6 cellular contexts compared by ENCODE assay signal in genomic region chr11:111878385-111878765, GRCh38. TPM values are rescaled to one million over a fixed set of nuclear protein-coding genes. Genes with fewer than 3 reads are reported as not detected.
DNase-seq lines count a peak whose midpoint lies in the region; ATAC-seq and TF ChIP-seq lines count a peak whose summit lies in the region.

No MANE protein-coding gene starts in this region.

- peaks cover 0 to 6% (median 0%) of the 10 kb centered on the region in 11 donors for H3K9me3 Mint-ChIP-seq in naive thymus-derived CD4-positive, alpha-beta T cell

- DNase-seq in GM06990 (ENCODE audit: extremely low read depth, insufficient read length) = no peak
- no peak for DNase-seq in astrocyte of the cerebellum (ENCODE audit: low read depth)
- no peak for DNase-seq in naive thymus-derived CD4-positive, alpha-beta T cell
- no peak for DNase-seq in MV-4-11 (lab: John Stamatoyannopoulos, UW)

- no peaks in the 10 kb centered on the region for H3K27me3 Mint-ChIP-seq in naive thymus-derived CD4-positive, alpha-beta T cell

- in situ Hi-C loops in astrocyte of the cerebellum (cut with HindIII; ENCODE audit: low sequenced_read_pairs) = no loop called here

- H3K9me3 ChIP-seq in naive thymus-derived CD4-positive, alpha-beta T cell (ENCODE audit: control insufficient read depth in 2 of 3, low read length in 3 of 3) = no peaks in the 10 kb centered on the region

- H3K27ac Mint-ChIP-seq in naive thymus-derived CD4-positive, alpha-beta T cell = peak overlapping the region; percentile 98 to 100 (median 100)

- H3K4me3 ChIP-seq in GM06990 (replicated peaks; ENCODE audit: low read depth, low read length) (peak overlapping the region; percentile 87), astrocyte of the cerebellum (ENCODE audit: low read depth, low read length) (peak overlapping the region; percentile 70)
- H3K4me3 ChIP-seq in naive thymus-derived CD4-positive, alpha-beta T cell (ENCODE audit: low read length) = peak overlapping the region; percentile 93

- intact Hi-C loops in naive thymus-derived CD4-positive, alpha-beta T cell (cut with micrococcal nuclease) = loop anchor here (2.0 to 10.0 kb wide), 5 partner anchors 112 to 1996 kb away; partner anchors contain the start of genes TTC12 (in 2 of the 2), FDX1 (in 1 of the 2), PPP2R1B (in 1 of the 2) and USP28 (in 1 of the 2)

- peaks cover 0 to 19% (median 6%) of the 10 kb centered on the region in 5 donors for H3K36me3 Mint-ChIP-seq in naive thymus-derived CD4-positive, alpha-beta T cell

- no peaks in the 10 kb centered on the region for H3K27me3 ChIP-seq in GM06990 (replicated peaks; ENCODE audit: control insufficient read depth, insufficient read depth, low read length)
- H3K27me3 ChIP-seq in naive thymus-derived CD4-positive, alpha-beta T cell (ENCODE audit: control insufficient read depth in 2 of 2, insufficient read depth in 2 of 2, low read length in 2 of 2) = no peaks in the 10 kb centered on the region

- POLR2A ChIA-PET in naive thymus-derived CD4-positive, alpha-beta T cell (lab: Charles Lee) = interaction anchor here (0.8 to 3.3 kb wide), 3 partner anchors 48 to 208 kb away, joined by 3 to 17 read pairs (median 4); partner anchors contain the start of genes SDHD and TIMM8B

- CTCF ChIA-PET in naive thymus-derived CD4-positive, alpha-beta T cell (lab: Charles Lee) = interaction anchor here (1.5 kb wide), 1 partner anchor 104 kb away, joined by 6 read pairs; no protein-coding TSS in a partner anchor

- TF ChIP-seq CTCF in GM06990 (IDR thresholded peaks at IDR 0.05; ENCODE audit: insufficient read depth, low read length, poor library complexity, severe bottlenecking) (no peak), astrocyte of the cerebellum (IDR thresholded peaks at IDR 0.05; ENCODE audit: low read depth, low read length, missing control alignments) (no peak)

- peak; percentile 9 for ATAC-seq in HG03066 (IDR thresholded peaks at IDR 0.05; ENCODE audit: low read depth, unreplicated experiment)
- no peak for ATAC-seq in naive thymus-derived CD4-positive, alpha-beta T cell
- no peak for ATAC-seq in GM21619 (IDR thresholded peaks at IDR 0.05; ENCODE audit: unreplicated experiment)

- H3K4me3 Mint-ChIP-seq in naive thymus-derived CD4-positive, alpha-beta T cell = peak overlapping the region; percentile 83 to 99 (median 95)

- peaks cover 9 to 32% (median 26%) of the 10 kb centered on the region in 7 donors for H3K4me1 Mint-ChIP-seq in naive thymus-derived CD4-positive, alpha-beta T cell

- H3K27ac ChIP-seq in naive thymus-derived CD4-positive, alpha-beta T cell (ENCODE audit: low read depth, low read length) = peak overlapping the region; percentile 96

- peaks cover 7% of the 10 kb centered on the region in 2 donors for H3K4me1 ChIP-seq in naive thymus-derived CD4-positive, alpha-beta T cell (ENCODE audit: control insufficient read depth in 2 of 2, insufficient read depth in 2 of 2, low read length in 2 of 2)

- peaks cover 3% of the 10 kb centered on the region; the same call in 1 of the 2 replicates for H3K36me3 ChIP-seq in GM06990 (ENCODE audit: control insufficient read depth, insufficient read depth, low read length)
- peaks cover 0 to 20% (median 6%) of the 10 kb centered on the region in 3 experiments for H3K36me3 ChIP-seq in naive thymus-derived CD4-positive, alpha-beta T cell (ENCODE audit: control insufficient read depth in 2 of 3, insufficient read depth in 3 of 3, low read length in 3 of 3)

RNA-seq across cellular contexts. Expression of gene FDXACB1, which starts 0.6 kb away (rescaled TPM):
- total RNA-seq in naive thymus-derived CD4-positive, alpha-beta T cell = 1 to 10 TPM; 2.7 to 6.0 (median 5.3) TPM
- polyA plus RNA-seq in naive thymus-derived CD4-positive, alpha-beta T cell = 10 to 100 TPM in 1 of 2 donors, 1 to 10 TPM in 1; 6.9 to 11.3 TPM

RNA-seq across cellular contexts. Expression of gene CFAP68, which starts 1.0 kb away (rescaled TPM):
- total RNA-seq in naive thymus-derived CD4-positive, alpha-beta T cell = 10 to 100 TPM; 13.7 to 24.9 (median 18.3) TPM
- polyA plus RNA-seq in naive thymus-derived CD4-positive, alpha-beta T cell = 10 to 100 TPM; 34.5 to 39.4 TPM

RNA-seq across cellular contexts. Expression of gene ALG9, which starts 7.0 kb away (rescaled TPM):
- 10 to 100 TPM; 16.4 to 30.2 (median 29.2) TPM for total RNA-seq in naive thymus-derived CD4-positive, alpha-beta T cell
- polyA plus RNA-seq in naive thymus-derived CD4-positive, alpha-beta T cell = 10 to 100 TPM; 14.1 to 20.3 TPM

RNA-seq across cellular contexts. Expression of gene CRYAB, which starts 33.2 kb away (rescaled TPM):
- total RNA-seq in naive thymus-derived CD4-positive, alpha-beta T cell = not detected
- polyA plus RNA-seq in naive thymus-derived CD4-positive, alpha-beta T cell = not detected

RNA-seq across cellular contexts. Expression of gene HSPB2, which starts 34.2 kb away (rescaled TPM):
- not detected for total RNA-seq in naive thymus-derived CD4-positive, alpha-beta T cell
- not detected for polyA plus RNA-seq in naive thymus-derived CD4-positive, alpha-beta T cell
